Comparison of ENCODE assay signal across 1 cellular context in the genomic region with DNA sequence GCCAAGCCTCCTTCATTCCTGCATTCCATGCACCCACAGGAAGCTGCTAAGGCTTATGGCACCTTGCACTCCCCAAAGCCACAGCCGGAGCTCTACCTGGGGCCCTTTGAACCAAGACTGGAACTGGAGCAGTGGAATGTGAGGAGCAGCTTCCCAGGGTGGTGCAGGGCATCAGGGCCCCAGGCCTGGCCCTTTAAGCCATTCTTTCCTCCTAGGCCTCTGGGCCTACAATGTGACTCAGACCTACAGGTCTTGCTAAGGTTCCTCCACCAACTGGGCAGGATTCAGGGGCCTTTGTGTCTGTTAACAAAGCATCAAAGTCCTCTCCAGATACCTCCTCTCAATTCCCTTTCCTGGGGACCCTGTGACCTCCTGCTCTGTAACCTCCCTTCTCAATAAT.
TF ChIP-seq lines count a peak whose summit lies in the region.

No MANE protein-coding gene starts in this region.

TF ChIP-seq in K562, 482 proteins besides CTCF, POLR2A, EP300 and RAD21:
- TF ChIP-seq ZNF561 (CRISPR knock-in tag; conservative IDR thresholded peaks at IDR 0.05) (no peak), MCM5 (IDR thresholded peaks at IDR 0.05; ENCODE audit: low read depth) (no peak), ZFP36 (IDR thresholded peaks at IDR 0.05; ENCODE audit: low read depth, low read length, partially characterized antibody) (peak; percentile 90), FUS (optimal IDR thresholded peaks at IDR 0.05; ENCODE audit: low read depth, low read length) (no peak), ZNF408 (CRISPR knock-in tag; IDR thresholded peaks at IDR 0.05; ENCODE audit: low read depth) (no peak), NR2C2 (CRISPR knock-in tag; IDR thresholded peaks at IDR 0.05) (no peak), NR2C2 (tag; IDR thresholded peaks at IDR 0.05) (no peak), ZNF778 (CRISPR knock-in tag; IDR thresholded peaks at IDR 0.05) (no peak), FOXK1 (CRISPR knock-in tag; IDR thresholded peaks at IDR 0.05; ENCODE audit: borderline replicate concordance) (no peak), ERF (CRISPR knock-in tag; IDR thresholded peaks at IDR 0.05) (no peak), SNIP1 (IDR thresholded peaks at IDR 0.05; ENCODE audit: low read depth) (no peak), CBX3 (IDR thresholded peaks at IDR 0.05; ENCODE audit: borderline replicate concordance in 1 of 2, low read length in 2 of 2) (peak in 1 of 2 experiments; percentile 67; a peak in 1 of 3 replicates)
- TF ChIP-seq, protein P1, sequence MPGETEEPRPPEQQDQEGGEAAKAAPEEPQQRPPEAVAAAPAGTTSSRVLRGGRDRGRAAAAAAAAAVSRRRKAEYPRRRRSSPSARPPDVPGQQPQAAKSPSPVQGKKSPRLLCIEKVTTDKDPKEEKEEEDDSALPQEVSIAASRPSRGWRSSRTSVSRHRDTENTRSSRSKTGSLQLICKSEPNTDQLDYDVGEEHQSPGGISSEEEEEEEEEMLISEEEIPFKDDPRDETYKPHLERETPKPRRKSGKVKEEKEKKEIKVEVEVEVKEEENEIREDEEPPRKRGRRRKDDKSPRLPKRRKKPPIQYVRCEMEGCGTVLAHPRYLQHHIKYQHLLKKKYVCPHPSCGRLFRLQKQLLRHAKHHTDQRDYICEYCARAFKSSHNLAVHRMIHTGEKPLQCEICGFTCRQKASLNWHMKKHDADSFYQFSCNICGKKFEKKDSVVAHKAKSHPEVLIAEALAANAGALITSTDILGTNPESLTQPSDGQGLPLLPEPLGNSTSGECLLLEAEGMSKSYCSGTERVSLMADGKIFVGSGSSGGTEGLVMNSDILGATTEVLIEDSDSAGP (CRISPR knock-in tag; IDR thresholded peaks at IDR 0.05) = peak; percentile 77; the same call in 1 of the 2 replicates
TF ChIP-seq in K562: peak in this region for 3.
